ENCODE assay signal across 8 cellular contexts in genomic region chr11:6233984-6234313, GRCh38. TPM values are rescaled to one million over a fixed set of nuclear protein-coding genes. Genes with fewer than 3 reads are reported as not detected.
DNase-seq lines count a peak whose midpoint lies in the region; ATAC-seq, FAIRE-seq and TF ChIP-seq lines count a peak whose summit lies in the region.

No MANE protein-coding gene starts in this region.

- dilution Hi-C loops in endothelial cell of umbilical vein (cut with MboI; ENCODE audit: extremely low pct_ligation_motif_present, low sequenced_read_pairs), result no loop called here

- CTCF ChIA-PET in endothelial cell of umbilical vein (lab: Charles Lee), result interaction anchor here (0.8 to 4.3 kb wide), 8 partner anchors 9 to 145 kb away, joined by 3 to 40 read pairs (median 3); partner anchors contain the start of gene CCKBR

- H3K27ac ChIP-seq in OCI-LY1 (ENCODE audit: low read depth, low read length, poor library complexity, severe bottlenecking), result no peak overlapping the region
- peak overlapping the region; percentile 4 for H3K27ac ChIP-seq in endothelial cell of umbilical vein (ENCODE audit: insufficient read depth, low read depth, low read length)

- peaks cover 19% of the 10 kb centered on the region for H3K4me1 Mint-ChIP-seq in osteocyte (ENCODE audit: unreplicated experiment)

- H3K27me3 ChIP-seq in OCI-LY1 (ENCODE audit: insufficient read depth, low read length), result no peaks in the 10 kb centered on the region
- peaks cover 3 to 6% of the 10 kb centered on the region in 2 experiments for H3K27me3 ChIP-seq in endothelial cell of umbilical vein (ENCODE audit: control insufficient read depth in 2 of 2, insufficient read depth in 2 of 2, low read length in 2 of 2)

- FAIRE-seq in endothelial cell of umbilical vein (lab: Jason Lieb, UNC), result no peak

- H3K36me3 ChIP-seq in OCI-LY1 (ENCODE audit: insufficient read depth, low read length), result no peaks in the 10 kb centered on the region
- H3K36me3 ChIP-seq in endothelial cell of umbilical vein (ENCODE audit: control insufficient read depth in 2 of 2, extremely low read depth in 1 of 2, insufficient read depth in 2 of 2, low read length in 2 of 2), result no peaks in the 10 kb centered on the region

- H3K9me1 ChIP-seq in endothelial cell of umbilical vein (replicated peaks; ENCODE audit: control insufficient read depth, extremely low read depth, insufficient read depth, low read length), result no peaks in the 10 kb centered on the region

- H4K20me1 ChIP-seq in OCI-LY1 (ENCODE audit: insufficient read depth, low read length) (no peaks in the 10 kb centered on the region), endothelial cell of umbilical vein (replicated peaks; ENCODE audit: control insufficient read depth, extremely low read depth, insufficient read depth, low read length) (no peaks in the 10 kb centered on the region)

- no peaks in the 10 kb centered on the region for H3K9me3 ChIP-seq in OCI-LY1 (ENCODE audit: low read length)
- H3K9me3 ChIP-seq in endothelial cell of umbilical vein (replicated peaks; ENCODE audit: control insufficient read depth, insufficient read depth, low read length), result no peaks in the 10 kb centered on the region

- POLR2A ChIA-PET in endothelial cell of umbilical vein (lab: Charles Lee), result no interaction called here

- peak overlapping the region; percentile 89 for H3K9ac ChIP-seq in OCI-LY1 (ENCODE audit: low read length)
- peak overlapping the region; percentile 57 for H3K9ac ChIP-seq in endothelial cell of umbilical vein (replicated peaks; ENCODE audit: extremely low read depth, insufficient read depth, low read length)

- H3F3A ChIP-seq in OCI-LY1 (ENCODE audit: insufficient read depth, low read length), result no peaks in the 10 kb centered on the region

- DNase-seq in endothelial cell of umbilical vein (ENCODE audit: low read depth, low spot score) (no peak), osteocyte (ENCODE audit: extremely low spot score, unreplicated experiment) (no peak), hypothalamus (lab: John Stamatoyannopoulos, UW) (no peak), SHP77 treated with DMSO at 0.1 percent for 48 hours (lab: John Stamatoyannopoulos, UW) (no peak), DMS79 treated with DMSO at 0.1 percent for 48 hours (lab: John Stamatoyannopoulos, UW) (no peak), posterior vena cava (ENCODE audit: low spot score) (no peak)

- TF ChIP-seq CTCF in OCI-LY1 (IDR thresholded peaks at IDR 0.05; ENCODE audit: low read length) (no peak), endothelial cell of umbilical vein (IDR thresholded peaks at IDR 0.05; ENCODE audit: extremely low read depth in 1 of 2, insufficient read depth in 1 of 2, low read depth in 1 of 2, low read length in 2 of 2) (no peak), osteocyte (IDR thresholded peaks at IDR 0.05) (no peak)

- no peaks in the 10 kb centered on the region for H3K36me3 Mint-ChIP-seq in osteocyte (ENCODE audit: unreplicated experiment)

- H3K9me3 Mint-ChIP-seq in osteocyte (ENCODE audit: unreplicated experiment), result no peaks in the 10 kb centered on the region

- peaks cover 2% of the 10 kb centered on the region for H3K27me3 Mint-ChIP-seq in osteocyte (ENCODE audit: unreplicated experiment)

- H3K4me3 ChIP-seq in OCI-LY1 (ENCODE audit: low read depth, low read length, poor library complexity, severe bottlenecking) (peak overlapping the region; percentile 93), endothelial cell of umbilical vein (replicated peaks in 1 of 3; ENCODE audit: insufficient read depth in 1 of 3, low read depth in 1 of 3, low read length in 3 of 3) (peak overlapping the region; percentile 61 to 90 (median 77))

- peak overlapping the region; percentile 94 for H3K4me2 ChIP-seq in OCI-LY1 (ENCODE audit: low read length)
- H3K4me2 ChIP-seq in endothelial cell of umbilical vein (ENCODE audit: insufficient read depth, low read length), result peak overlapping the region; percentile 90

- no TSS peak for BruUV-seq in endothelial cell of umbilical vein (replicated peaks; lab: Mats Ljungman, UMichigan)

- H2AFZ ChIP-seq in OCI-LY1 (ENCODE audit: low read length) (no peak overlapping the region; the same call in 1 of the 2 replicates), endothelial cell of umbilical vein (ENCODE audit: low read depth, low read length) (peak overlapping the region; percentile 89)

- peaks cover 32% of the 10 kb centered on the region for H3K4me1 ChIP-seq in OCI-LY1 (ENCODE audit: insufficient read depth, low read length, severe bottlenecking)
- H3K4me1 ChIP-seq in endothelial cell of umbilical vein (ENCODE audit: control insufficient read depth, extremely low read depth, insufficient read depth, low read length), result peaks cover 6% of the 10 kb centered on the region

- peak; percentile 0 for ATAC-seq in GM21515 (IDR thresholded peaks at IDR 0.05; ENCODE audit: unreplicated experiment)

- TF ChIP-seq POLR2A in endothelial cell of umbilical vein (IDR thresholded peaks at IDR 0.05; ENCODE audit: low read depth, low read length), result no peak

- peak overlapping the region; percentile 99 for H3K27ac Mint-ChIP-seq in osteocyte (ENCODE audit: unreplicated experiment)

- H3K79me2 ChIP-seq in OCI-LY1 (ENCODE audit: insufficient read depth, low read length), result peaks cover 20% of the 10 kb centered on the region
- peaks cover 32% of the 10 kb centered on the region for H3K79me2 ChIP-seq in endothelial cell of umbilical vein (ENCODE audit: control insufficient read depth, insufficient read depth, low read length)

- intact Hi-C loops in endothelial cell of umbilical vein (cut with micrococcal nuclease) (loop anchor here (1.0 to 10.0 kb wide), 4 partner anchors 15 to 1629 kb away; partner anchors contain the start of genes TRIM3, TRIM6 and TRIM68), posterior vena cava (cut with DNase I) (loop anchor here in 1 of 2 donors (10.0 kb wide), 1 partner anchor 501 kb away; no protein-coding TSS in a partner anchor)

- peak overlapping the region; percentile 99 for H3K4me3 Mint-ChIP-seq in osteocyte (ENCODE audit: unreplicated experiment)

- H3K9me2 ChIP-seq in OCI-LY1 (ENCODE audit: low read depth, low read length), result no peaks in the 10 kb centered on the region

TF ChIP-seq in endothelial cell of umbilical vein, 7 proteins besides CTCF, POLR2A, EP300 and RAD21 (continues in another document):
- no peak for TF ChIP-seq EZH2 (IDR thresholded peaks at IDR 0.05; ENCODE audit: borderline replicate concordance, low read depth, low read length, severe bottlenecking)

RNA-seq across cellular contexts. Expression of gene FHIP1B, which starts 0.5 kb away (rescaled TPM):
- 21.3 and 23.0 TPM in 2 replicates for total RNA-seq in endothelial cell of umbilical vein
- 50.1 and 61.5 TPM in 2 replicates for polyA plus RNA-seq in endothelial cell of umbilical vein
- polyA plus RNA-seq in endothelial cell of umbilical vein (2011; cell fraction: cytosol; rRNA removed), result 12.7 and 24.0 TPM in 2 replicates
- 113 and 134 TPM in 2 replicates for polyA plus RNA-seq in endothelial cell of umbilical vein (2011; cell fraction: nucleus; rRNA removed)
- polyA plus RNA-seq in endothelial cell of umbilical vein (2012), result 14.1 and 15.6 TPM in 2 replicates
- polyA minus RNA-seq in endothelial cell of umbilical vein, result 38.5 and 41.9 TPM in 2 replicates
- 13.8 TPM for polyA minus RNA-seq in endothelial cell of umbilical vein (2011; cell fraction: cytosol; rRNA and poly(A)+ RNA removed)
- polyA minus RNA-seq in endothelial cell of umbilical vein (2011; cell fraction: nucleus; rRNA and poly(A)+ RNA removed), result 36.1 and 40.9 TPM in 2 replicates
- 23.3 and 25.6 TPM in 2 replicates for total RNA-seq in osteocyte
- 10 to 100 TPM; 20.5 to 20.6 TPM for total RNA-seq in posterior vena cava

RNA-seq across cellular contexts. Expression of gene CNGA4, which starts 4.9 kb away (rescaled TPM):
- total RNA-seq in endothelial cell of umbilical vein, result not detected in 2 replicates
- polyA plus RNA-seq in endothelial cell of umbilical vein, result 0.11 TPM in 1 of 2 replicates, not detected in the other
- polyA plus RNA-seq in endothelial cell of umbilical vein (2011; cell fraction: cytosol; rRNA removed), result not detected in 2 replicates
- 0.17 and 0.18 TPM in 2 replicates for polyA plus RNA-seq in endothelial cell of umbilical vein (2011; cell fraction: nucleus; rRNA removed)
- polyA plus RNA-seq in endothelial cell of umbilical vein (2012), result not detected in 2 replicates
- 1.00 TPM in 1 of 2 replicates, not detected in the other for polyA minus RNA-seq in endothelial cell of umbilical vein
- polyA minus RNA-seq in endothelial cell of umbilical vein (2011; cell fraction: cytosol; rRNA and poly(A)+ RNA removed), result not detected
- polyA minus RNA-seq in endothelial cell of umbilical vein (2011; cell fraction: nucleus; rRNA and poly(A)+ RNA removed), result not detected in 2 replicates
- total RNA-seq in osteocyte, result not detected in 2 replicates
- not detected for total RNA-seq in posterior vena cava

RNA-seq across cellular contexts. Expression of gene CCKBR, which starts 25.7 kb away (rescaled TPM):
- total RNA-seq in endothelial cell of umbilical vein, result not detected in 2 replicates
- polyA plus RNA-seq in endothelial cell of umbilical vein, result not detected in 2 replicates
- not detected in 2 replicates for polyA plus RNA-seq in endothelial cell of umbilical vein (2011; cell fraction: cytosol; rRNA removed)
- polyA plus RNA-seq in endothelial cell of umbilical vein (2011; cell fraction: nucleus; rRNA removed), result not detected in 2 replicates
- polyA plus RNA-seq in endothelial cell of umbilical vein (2012), result not detected in 2 replicates
- polyA minus RNA-seq in endothelial cell of umbilical vein, result not detected in 2 replicates
- polyA minus RNA-seq in endothelial cell of umbilical vein (2011; cell fraction: cytosol; rRNA and poly(A)+ RNA removed), result not detected
- not detected in 2 replicates for polyA minus RNA-seq in endothelial cell of umbilical vein (2011; cell fraction: nucleus; rRNA and poly(A)+ RNA removed)
- total RNA-seq in osteocyte, result not detected in 2 replicates
- total RNA-seq in posterior vena cava, result not detected

RNA-seq across cellular contexts. Expression of gene C11orf42, which starts 28.6 kb away (rescaled TPM):
- total RNA-seq in endothelial cell of umbilical vein, result not detected in 2 replicates
- not detected in 2 replicates for polyA plus RNA-seq in endothelial cell of umbilical vein
- polyA plus RNA-seq in endothelial cell of umbilical vein (2011; cell fraction: cytosol; rRNA removed), result not detected in 2 replicates
- not detected in 2 replicates for polyA plus RNA-seq in endothelial cell of umbilical vein (2011; cell fraction: nucleus; rRNA removed)
- not detected in 2 replicates for polyA plus RNA-seq in endothelial cell of umbilical vein (2012)
- not detected in 2 replicates for polyA minus RNA-seq in endothelial cell of umbilical vein
- polyA minus RNA-seq in endothelial cell of umbilical vein (2011; cell fraction: cytosol; rRNA and poly(A)+ RNA removed), result not detected
- polyA minus RNA-seq in endothelial cell of umbilical vein (2011; cell fraction: nucleus; rRNA and poly(A)+ RNA removed), result not detected in 2 replicates
- total RNA-seq in osteocyte, result not detected in 2 replicates
- not detected for total RNA-seq in posterior vena cava

RNA-seq across cellular contexts. Expression of gene OR52W1, which starts 34.9 kb away (rescaled TPM):
- total RNA-seq in endothelial cell of umbilical vein (not detected in 2 replicates), osteocyte (not detected in 2 replicates), posterior vena cava (not detected)
- not detected in 2 replicates for polyA plus RNA-seq in endothelial cell of umbilical vein
- polyA plus RNA-seq in endothelial cell of umbilical vein (2011; cell fraction: cytosol; rRNA removed), result not detected in 2 replicates
- polyA plus RNA-seq in endothelial cell of umbilical vein (2011; cell fraction: nucleus; rRNA removed), result not detected in 2 replicates
- not detected in 2 replicates for polyA plus RNA-seq in endothelial cell of umbilical vein (2012)
- not detected in 2 replicates for polyA minus RNA-seq in endothelial cell of umbilical vein
- not detected for polyA minus RNA-seq in endothelial cell of umbilical vein (2011; cell fraction: cytosol; rRNA and poly(A)+ RNA removed)
- polyA minus RNA-seq in endothelial cell of umbilical vein (2011; cell fraction: nucleus; rRNA and poly(A)+ RNA removed), result not detected in 2 replicates
